In genomic region chr22:38336699-38337098, GRCh38 we compare ENCODE assay signal across 1 cellular context.
TF ChIP-seq lines count a peak whose summit lies in the region.

No MANE protein-coding gene starts in this region.

TF ChIP-seq in IMR-90, 13 proteins besides CTCF, POLR2A, EP300 and RAD21:
- TF ChIP-seq MXI1 (IDR thresholded peaks at IDR 0.05; ENCODE audit: borderline replicate concordance, low read depth, low read length) (no peak), BHLHE40 (IDR thresholded peaks at IDR 0.05; ENCODE audit: low read depth, low read length) (no peak), RCOR1 (IDR thresholded peaks at IDR 0.05; ENCODE audit: insufficient replicate concordance, low read length) (no peak), CHD1 (IDR thresholded peaks at IDR 0.05; ENCODE audit: low read depth, low read length) (no peak), SMC3 (IDR thresholded peaks at IDR 0.05; ENCODE audit: low read depth, low read length) (no peak), NFE2L2 (IDR thresholded peaks at IDR 0.05; ENCODE audit: low read depth, low read length) (no peak), CEBPB (IDR thresholded peaks at IDR 0.05; ENCODE audit: low read depth, low read length) (no peak), USF2 (IDR thresholded peaks at IDR 0.05; ENCODE audit: low read depth, low read length) (no peak), MAZ (IDR thresholded peaks at IDR 0.05; ENCODE audit: borderline replicate concordance, low read depth, low read length) (no peak), MAFK (IDR thresholded peaks at IDR 0.05; ENCODE audit: low read depth, low read length) (no peak), RFX5 (IDR thresholded peaks at IDR 0.05; ENCODE audit: low read depth, low read length) (no peak), FOS (IDR thresholded peaks at IDR 0.05; ENCODE audit: low read depth, low read length) (no peak)
- TF ChIP-seq, protein P1, sequence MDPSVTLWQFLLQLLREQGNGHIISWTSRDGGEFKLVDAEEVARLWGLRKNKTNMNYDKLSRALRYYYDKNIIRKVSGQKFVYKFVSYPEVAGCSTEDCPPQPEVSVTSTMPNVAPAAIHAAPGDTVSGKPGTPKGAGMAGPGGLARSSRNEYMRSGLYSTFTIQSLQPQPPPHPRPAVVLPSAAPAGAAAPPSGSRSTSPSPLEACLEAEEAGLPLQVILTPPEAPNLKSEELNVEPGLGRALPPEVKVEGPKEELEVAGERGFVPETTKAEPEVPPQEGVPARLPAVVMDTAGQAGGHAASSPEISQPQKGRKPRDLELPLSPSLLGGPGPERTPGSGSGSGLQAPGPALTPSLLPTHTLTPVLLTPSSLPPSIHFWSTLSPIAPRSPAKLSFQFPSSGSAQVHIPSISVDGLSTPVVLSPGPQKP (IDR thresholded peaks at IDR 0.05; ENCODE audit: borderline replicate concordance, low read depth, low read length): no peak
